Comparison of ENCODE assay signal across 8 cellular contexts in genomic region chr4:36351082-36351666, GRCh38.
DNase-seq lines count a peak whose midpoint lies in the region; ATAC-seq and TF ChIP-seq lines count a peak whose summit lies in the region.

No MANE protein-coding gene starts in this region.

- H2BK5ac ChIP-seq in mesendoderm (ENCODE audit: low read length) = no peak overlapping the region

- no peak overlapping the region for H4K5ac ChIP-seq in mesendoderm (ENCODE audit: low read length)

- no peaks in the 10 kb centered on the region for H3K79me1 ChIP-seq in mesendoderm (ENCODE audit: low read length)

- H3K9ac ChIP-seq in mesendoderm (ENCODE audit: low read length) = no peak overlapping the region

- no peak overlapping the region for H3K23ac ChIP-seq in mesendoderm (ENCODE audit: low read length)

- no peaks in the 10 kb centered on the region for H3K36me3 ChIP-seq in mesendoderm (ENCODE audit: control insufficient read depth, insufficient read depth, low read length)

- peak; percentile 66 to 96 (median 87) for TF ChIP-seq CTCF in dorsolateral prefrontal cortex (IDR thresholded peaks at IDR 0.05 in 54 of 56, conservative IDR thresholded peaks at IDR 0.05 in 2 of 56; ENCODE audit: low read depth in 1 of 56, partially characterized antibody in 56 of 56)

- H3K4me2 ChIP-seq in mesendoderm (ENCODE audit: low read length) = no peak overlapping the region

- no peak overlapping the region for H2AK5ac ChIP-seq in mesendoderm (ENCODE audit: low read length)

- H4K8ac ChIP-seq in mesendoderm (ENCODE audit: low read depth, low read length) = no peak overlapping the region

- H3K4me1 ChIP-seq in mesendoderm (ENCODE audit: control insufficient read depth, low read depth, low read length) = no peaks in the 10 kb centered on the region

- H2BK120ac ChIP-seq in mesendoderm (ENCODE audit: low read depth, low read length) = no peak overlapping the region

- DNase-seq in DMS 273 (lab: John Stamatoyannopoulos, UW; ENCODE audit: unreplicated experiment) (peak; percentile 63), DMS 273 treated with DMSO at 0.1 percent for 48 hours (lab: John Stamatoyannopoulos, UW) (no peak), NCI-H345 treated with DMSO at 0.1 percent for 48 hours (lab: John Stamatoyannopoulos, UW; ENCODE audit: unreplicated experiment) (peak; percentile 23), dorsolateral prefrontal cortex (peak; percentile 28 to 93 (median 77)), mesendoderm (peak; percentile 63)
- DNase-seq in activated CD4-positive, alpha-beta T cell treated with anti-CD3 and anti-CD28 coated beads, Interleukin-2, amount 50 U/mL, for 4 hours = peak; percentile 73 to 75
- peak; percentile 49 to 54 for DNase-seq in stimulated activated CD8-positive, alpha-beta memory T cell treated with anti-CD3 and anti-CD28 coated beads, Interleukin-4, amount 100 ng/mL, for 4 hours (ENCODE audit: low read depth in 2 of 2, low spot score in 1 of 2)

- H3K56ac ChIP-seq in mesendoderm (ENCODE audit: low read length) = no peak overlapping the region

- H3K27me3 ChIP-seq in dorsolateral prefrontal cortex = no peaks in the 10 kb centered on the region
- H3K27me3 ChIP-seq in mesendoderm (ENCODE audit: insufficient read depth, low read length, poor library complexity) = no peaks in the 10 kb centered on the region

- H3K4me3 ChIP-seq in dorsolateral prefrontal cortex (peak overlapping the region in 9 of 59 donors; percentile 7 to 50 (median 29)), mesendoderm (ENCODE audit: low read length) (no peak overlapping the region)

- no peaks in the 10 kb centered on the region for H3K79me2 ChIP-seq in mesendoderm (ENCODE audit: control insufficient read depth, insufficient read depth, low read length)

- no CpG with 5 or more reads among the region's 2 CpGs for WGBS in mesendoderm (ENCODE audit: extremely low coverage, insufficient coverage, low lambda C conversion rate)

- H3K18ac ChIP-seq in mesendoderm (ENCODE audit: low read length) = no peak overlapping the region

- ATAC-seq in HG02840 (IDR thresholded peaks at IDR 0.05; ENCODE audit: low FRiP score, unreplicated experiment) = peak; percentile 41

- H3K4ac ChIP-seq in mesendoderm (ENCODE audit: low read depth, low read length) = no peak overlapping the region

- intact Hi-C loops in dorsolateral prefrontal cortex (cut with DNase I) = loop anchor here (2.0 to 10.0 kb wide), 4 partner anchors 46 to 1034 kb away; partner anchors contain the start of gene ARAP2 (in 1 of the 2)

- no peak overlapping the region for H2BK15ac ChIP-seq in mesendoderm (replicated peaks; ENCODE audit: low read depth)

- peak overlapping the region in 54 of 59 donors; percentile 34 to 90 (median 78) for H3K27ac ChIP-seq in dorsolateral prefrontal cortex
- no peak overlapping the region for H3K27ac ChIP-seq in mesendoderm (ENCODE audit: low read depth, low read length)
